In the genomic region with DNA sequence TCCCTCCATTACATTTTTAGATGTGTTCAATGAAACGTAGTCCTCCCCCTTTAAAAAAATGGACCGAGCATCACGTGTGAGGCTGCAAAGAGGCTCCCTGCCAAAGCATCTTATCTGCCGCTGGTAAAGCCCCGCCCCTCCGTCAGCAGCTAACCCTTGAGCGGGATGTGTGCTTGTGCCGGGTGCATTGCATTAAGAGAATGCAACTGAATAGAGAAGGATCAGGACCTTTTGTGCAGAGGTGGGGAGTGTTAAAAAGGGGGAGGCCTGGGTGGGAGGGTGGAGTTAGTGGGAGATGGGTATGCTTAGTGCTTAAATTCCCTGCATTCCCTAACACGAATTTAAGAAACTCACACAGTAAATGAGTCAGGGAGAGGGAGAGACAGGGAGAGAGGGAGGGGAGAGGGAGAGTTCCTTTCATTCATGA, we compare ENCODE assay signal across 7 cellular contexts.
DNase-seq lines count a peak whose midpoint lies in the region; ATAC-seq lines count a peak whose summit lies in the region.

No MANE protein-coding gene starts in this region.

- H3K27ac ChIP-seq in ectodermal cell (ENCODE audit: insufficient read depth, low read depth, low read length, poor library complexity, severe bottlenecking) (peak overlapping the region; percentile 18), mesendoderm (ENCODE audit: low read depth, low read length) (no peak overlapping the region)

- H3K79me1 ChIP-seq in mesendoderm (ENCODE audit: low read length): peaks cover 3% of the 10 kb centered on the region

- H3K36me3 ChIP-seq in ectodermal cell (ENCODE audit: control insufficient read depth, insufficient read depth, low read length): no peaks in the 10 kb centered on the region
- no peaks in the 10 kb centered on the region for H3K36me3 ChIP-seq in mesendoderm (ENCODE audit: control insufficient read depth, insufficient read depth, low read length)

- H3K4me3 Mint-ChIP-seq in activated CD4-positive, alpha-beta T cell treated with anti-CD3 and anti-CD28 coated beads, Interleukin-2, amount 10 ng/mL, durations not matched to agents 7 days and 5 days: peak overlapping the region; percentile 51

- H3K36me3 Mint-ChIP-seq in activated CD4-positive, alpha-beta T cell treated with anti-CD3 and anti-CD28 coated beads, Interleukin-2, amount 10 ng/mL, durations not matched to agents 7 days and 5 days (ENCODE audit: low read depth): no peaks in the 10 kb centered on the region

- H3K18ac ChIP-seq in mesendoderm (ENCODE audit: low read length): no peak overlapping the region

- no peak overlapping the region for H3K4me2 ChIP-seq in mesendoderm (ENCODE audit: low read length)

- H3K4me3 ChIP-seq in ectodermal cell (ENCODE audit: insufficient read depth, low read depth, low read length) (no peak overlapping the region), mesendoderm (ENCODE audit: low read length) (no peak overlapping the region)

- peaks cover 12% of the 10 kb centered on the region for H3K79me2 ChIP-seq in mesendoderm (ENCODE audit: control insufficient read depth, insufficient read depth, low read length)

- peaks cover 37% of the 10 kb centered on the region for H3K4me1 Mint-ChIP-seq in activated CD4-positive, alpha-beta T cell treated with anti-CD3 and anti-CD28 coated beads, Interleukin-2, amount 10 ng/mL, durations not matched to agents 7 days and 5 days

- H3K4me1 ChIP-seq in ectodermal cell (ENCODE audit: control insufficient read depth, insufficient read depth, low read length): peaks cover 36% of the 10 kb centered on the region
- H3K4me1 ChIP-seq in mesendoderm (ENCODE audit: control insufficient read depth, low read depth, low read length): no peaks in the 10 kb centered on the region

- no peak overlapping the region for H3K4ac ChIP-seq in mesendoderm (ENCODE audit: low read depth, low read length)

- H3K56ac ChIP-seq in mesendoderm (ENCODE audit: low read length): no peak overlapping the region

- CTCF ChIA-PET in activated CD4-positive, alpha-beta T cell treated with anti-CD3 and anti-CD28 coated beads, Interleukin-2, amount 10 ng/mL, durations not matched to agents 7 days and 5 days (lab: Charles Lee): interaction anchor here (0.8 kb wide), 1 partner anchor 19 kb away, joined by 3 read pairs; no protein-coding TSS in a partner anchor

- no peaks in the 10 kb centered on the region for H3K9me3 Mint-ChIP-seq in activated CD4-positive, alpha-beta T cell treated with anti-CD3 and anti-CD28 coated beads, Interleukin-2, amount 10 ng/mL, durations not matched to agents 7 days and 5 days

- H3K27ac Mint-ChIP-seq in activated CD4-positive, alpha-beta T cell treated with anti-CD3 and anti-CD28 coated beads, Interleukin-2, amount 10 ng/mL, durations not matched to agents 7 days and 5 days: peak overlapping the region; percentile 31

- no peaks in the 10 kb centered on the region for H3K9me3 ChIP-seq in ectodermal cell (ENCODE audit: control insufficient read depth, low read length)

- no peak overlapping the region for H2BK120ac ChIP-seq in mesendoderm (ENCODE audit: low read depth, low read length)

- H3K27me3 Mint-ChIP-seq in activated CD4-positive, alpha-beta T cell treated with anti-CD3 and anti-CD28 coated beads, Interleukin-2, amount 10 ng/mL, durations not matched to agents 7 days and 5 days: no peaks in the 10 kb centered on the region

- H4K5ac ChIP-seq in mesendoderm (ENCODE audit: low read length): no peak overlapping the region

- peak; percentile 92 for DNase-seq in NCI-H2227 (lab: John Stamatoyannopoulos, UW; ENCODE audit: unreplicated experiment)
- peak; percentile 62 for DNase-seq in activated CD4-positive, alpha-beta T cell treated with anti-CD3 and anti-CD28 coated beads, Interleukin-2, amount 10 ng/mL, durations not matched to agents 7 days and 5 days
- DNase-seq in mesendoderm: peak; percentile 97
- DNase-seq in stimulated activated CD8-positive, alpha-beta memory T cell treated with anti-CD3 and anti-CD28 coated beads, Interleukin-4, amount 100 ng/mL, for 24 hours (ENCODE audit: low read depth): peak; percentile 22

- H2AK5ac ChIP-seq in mesendoderm (ENCODE audit: low read length): no peak overlapping the region

- no peak overlapping the region for H4K8ac ChIP-seq in mesendoderm (ENCODE audit: low read depth, low read length)

- POLR2A ChIA-PET in activated CD4-positive, alpha-beta T cell treated with anti-CD3 and anti-CD28 coated beads, Interleukin-2, amount 10 ng/mL, durations not matched to agents 7 days and 5 days (lab: Charles Lee): no interaction called here

- no peak overlapping the region for H2BK5ac ChIP-seq in mesendoderm (ENCODE audit: low read length)

- H3K23ac ChIP-seq in mesendoderm (ENCODE audit: low read length): no peak overlapping the region

- WGBS in ectodermal cell, 2 experiments: 0 to 1% methylated on average over 8 of the region's 9 CpGs
- no CpG with 5 or more reads among the region's 9 CpGs for WGBS in mesendoderm (ENCODE audit: extremely low coverage, insufficient coverage, low lambda C conversion rate)

- peak; percentile 48 for ATAC-seq in GM18502 (IDR thresholded peaks at IDR 0.05; ENCODE audit: poor library complexity, unreplicated experiment)
- ATAC-seq in HG02884 (IDR thresholded peaks at IDR 0.05; ENCODE audit: unreplicated experiment): peak; percentile 82

- no peak overlapping the region for H2BK15ac ChIP-seq in mesendoderm (replicated peaks; ENCODE audit: low read depth)

- H3K27me3 ChIP-seq in ectodermal cell (ENCODE audit: control insufficient read depth, insufficient read depth, low read length, poor library complexity, severe bottlenecking) (no peaks in the 10 kb centered on the region), mesendoderm (ENCODE audit: insufficient read depth, low read length, poor library complexity) (no peaks in the 10 kb centered on the region)

- no peak overlapping the region for H3K9ac ChIP-seq in mesendoderm (ENCODE audit: low read length)

Comparison
In these comparisons a context has a peak if more than half of its experiments do, and no peak if none do; other contexts are left out.
1. DNase-seq: peak in every context shown above with its lines; median percentile 97 in mesendoderm; 92 in NCI-H2227; 62 in activated CD4-positive, alpha-beta T cell treated with anti-CD3 and anti-CD28 coated beads, Interleukin-2, amount 10 ng/mL, durations not matched to agents 7 days and 5 days; 22 in stimulated activated CD8-positive, alpha-beta memory T cell treated with anti-CD3 and anti-CD28 coated beads, Interleukin-4, amount 100 ng/mL, for 24 hours.